ENCODE assay signal across 13 cellular contexts in genomic region chr5:157486861-157487260, GRCh38. TPM values are rescaled to one million over a fixed set of nuclear protein-coding genes. Genes with fewer than 3 reads are reported as not detected.
DNase-seq lines count a peak whose midpoint lies in the region; ATAC-seq lines count a peak whose summit lies in the region.
"Had no signal": no experiment of that assay in that cellular context is flagged by ENCODE, and none has a peak within 500 bp of the region (broad histone marks: within the 10 kb centered on the region; RNA-seq: fewer than 3 reads in every experiment).

No MANE protein-coding gene starts in this region.

- ATAC-seq in GM18861 (IDR thresholded peaks at IDR 0.05; ENCODE audit: unreplicated experiment), result peak; percentile 45
- peak; percentile 42 for ATAC-seq in HG02678 (IDR thresholded peaks at IDR 0.05; ENCODE audit: unreplicated experiment)
- ATAC-seq in T-helper 17 cell, result peak; percentile 44

- H3K4me2 ChIP-seq in BLaER1 (peak overlapping the region; percentile 81), mesenchymal stem cell (ENCODE audit: low read length, poor library complexity, severe bottlenecking) (no peak overlapping the region)

- no peak overlapping the region for H3K23ac ChIP-seq in mesenchymal stem cell (ENCODE audit: low read length in 2 of 2)

- H4K8ac ChIP-seq in mesenchymal stem cell (ENCODE audit: low read length), result no peak overlapping the region

- peak overlapping the region; percentile 71 for H3K4me3 Mint-ChIP-seq in T-helper 17 cell

- no peak overlapping the region for H2AK5ac ChIP-seq in mesenchymal stem cell (ENCODE audit: low read length, severe bottlenecking)

- peak overlapping the region; percentile 60; the same call in 1 of the 2 replicates for H3K27ac ChIP-seq in BLaER1
- H3K27ac ChIP-seq in mesenchymal stem cell (ENCODE audit: low read length, poor library complexity, severe bottlenecking), result no peak overlapping the region

- no peak overlapping the region for H2AFZ ChIP-seq in mesenchymal stem cell (ENCODE audit: low read depth, low read length)

- no peak overlapping the region for H2BK12ac ChIP-seq in mesenchymal stem cell (ENCODE audit: low read length in 2 of 2)

- 96% methylated on average over 3 of the region's 3 CpGs for WGBS in mesenchymal stem cell

- no peak overlapping the region for H2BK120ac ChIP-seq in mesenchymal stem cell (ENCODE audit: low read depth, low read length)

- H3K9me3 ChIP-seq in BLaER1 (no peaks in the 10 kb centered on the region), T-helper 17 cell (ENCODE audit: control insufficient read depth, low read length, poor library complexity, severe bottlenecking) (no peaks in the 10 kb centered on the region), mesenchymal stem cell (ENCODE audit: control insufficient read depth, low read length) (no peaks in the 10 kb centered on the region)

- H3K18ac ChIP-seq in mesenchymal stem cell (ENCODE audit: low read depth in 1 of 2, low read length in 2 of 2), result no peak overlapping the region

- no peaks in the 10 kb centered on the region for H3K27me3 Mint-ChIP-seq in T-helper 17 cell

- no peaks in the 10 kb centered on the region for H4K20me1 ChIP-seq in BLaER1

- H3K14ac ChIP-seq in mesenchymal stem cell (ENCODE audit: low read length in 2 of 2), result no peak overlapping the region

- peaks cover 42% of the 10 kb centered on the region for H3K4me1 ChIP-seq in BLaER1
- no peaks in the 10 kb centered on the region for H3K4me1 ChIP-seq in mesenchymal stem cell (ENCODE audit: control insufficient read depth, insufficient read depth, low read depth, low read length)

- DNase-seq in T-helper 17 cell, result no peak
- no peak for DNase-seq in NCI-H748 treated with DMSO at 0.1 percent for 48 hours (lab: John Stamatoyannopoulos, UW)
- no peak for DNase-seq in NCI-H524 treated with DMSO at 0.1 percent for 48 hours (lab: John Stamatoyannopoulos, UW)
- DNase-seq in DMS53 (lab: John Stamatoyannopoulos, UW), result no peak
- DNase-seq in mesenchymal stem cell, result no peak
- DNase-seq: activated CD8-positive, alpha-beta memory T cell treated with anti-CD3 and anti-CD28 coated beads, Interleukin-2, amount 50 U/mL, for 4 hours; central memory CD4-positive, alpha-beta T cell; NCI-H1436 treated with DMSO at 0.1 percent for 48 hours; SHP77 had no signal

- H2BK15ac ChIP-seq in mesenchymal stem cell (ENCODE audit: low read depth, poor library complexity, severe bottlenecking), result no peak overlapping the region

- no peak overlapping the region for H3K9ac ChIP-seq in BLaER1
- H3K9ac ChIP-seq in mesenchymal stem cell (ENCODE audit: low read length), result no peak overlapping the region

- H3K4me3 ChIP-seq in BLaER1, result no peak overlapping the region
- H3K4me3 ChIP-seq in mesenchymal stem cell (ENCODE audit: insufficient read depth in 1 of 2, low read depth in 1 of 2, low read length in 2 of 2), result no peak overlapping the region

- no peak overlapping the region for H3K4ac ChIP-seq in mesenchymal stem cell (ENCODE audit: low read depth in 1 of 2, low read length in 2 of 2)

- peaks cover 31% of the 10 kb centered on the region for H3K4me1 Mint-ChIP-seq in T-helper 17 cell

- peak overlapping the region; percentile 89 for H3K27ac Mint-ChIP-seq in T-helper 17 cell

- H3K36me3 ChIP-seq in BLaER1 (no peaks in the 10 kb centered on the region), mesenchymal stem cell (ENCODE audit: control insufficient read depth in 1 of 2, insufficient read depth in 2 of 2, low read depth in 1 of 2, low read length in 2 of 2) (peaks cover 10 to 56% of the 10 kb centered on the region in 2 experiments)

- H3K36me3 Mint-ChIP-seq in T-helper 17 cell (ENCODE audit: low read depth), result peaks cover 25% of the 10 kb centered on the region

- H3K79me1 ChIP-seq in mesenchymal stem cell (replicated peaks; ENCODE audit: low read length, poor library complexity, severe bottlenecking), result peaks cover 44% of the 10 kb centered on the region

- H3K27me3 ChIP-seq in BLaER1 (no peaks in the 10 kb centered on the region), mesenchymal stem cell (ENCODE audit: control insufficient read depth in 1 of 2, insufficient read depth in 1 of 2, low read length in 2 of 2) (no peaks in the 10 kb centered on the region)

- no peak overlapping the region for H2BK5ac ChIP-seq in mesenchymal stem cell (ENCODE audit: low read depth, low read length, poor library complexity, severe bottlenecking)

- no peak overlapping the region for H4K91ac ChIP-seq in mesenchymal stem cell (ENCODE audit: low read length)

RNA-seq across cellular contexts. Expression of gene NIPAL4, which starts 26.8 kb away (rescaled TPM):
- 1 to 10 TPM; 1.5 to 2.3 TPM for total RNA-seq in T-helper 17 cell
- 2.2 TPM for polyA plus RNA-seq in mesenchymal stem cell (2013, experiment 1 of 2)
- polyA plus RNA-seq in mesenchymal stem cell (2013, experiment 2 of 2), result 2.2 TPM
- total RNA-seq: lung microvascular endothelial cell had no signal
